In the genomic region with DNA sequence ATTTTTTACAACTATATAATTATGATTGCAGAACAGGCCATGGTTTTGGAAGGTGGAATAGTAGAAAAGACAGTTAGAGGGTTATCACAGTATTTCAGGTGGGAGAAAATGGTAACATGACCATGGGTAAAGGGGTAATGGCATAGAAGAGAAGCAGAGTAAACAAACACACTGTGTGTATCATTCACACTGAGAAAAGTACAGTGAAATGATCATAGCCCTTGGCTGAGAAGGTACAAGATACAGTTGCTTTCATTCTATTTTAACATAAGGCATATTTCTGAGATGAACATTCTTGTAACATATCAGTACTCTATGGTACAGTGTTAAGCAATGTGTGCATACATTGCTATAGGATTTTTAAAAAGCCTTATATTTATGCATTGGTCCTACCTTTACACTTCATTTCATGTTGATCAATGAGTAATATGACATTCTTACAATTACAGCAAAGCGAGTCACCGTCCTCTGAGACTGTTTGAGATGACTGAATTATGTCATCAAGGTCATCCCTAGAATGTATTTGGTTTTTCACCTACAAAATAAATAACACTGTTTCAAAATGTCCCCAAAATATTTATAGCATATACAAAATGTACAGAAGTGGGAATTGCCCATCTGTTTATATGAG, we compare ENCODE assay signal across 7 cellular contexts.
DNase-seq lines count a peak whose midpoint lies in the region; ATAC-seq, FAIRE-seq and TF ChIP-seq lines count a peak whose summit lies in the region.
"Not testable (repeated sequence)": the region's sequence is repeated elsewhere in the genome, so short reads cannot be mapped to it uniquely, and the experiment has no call there.

No MANE protein-coding gene starts in this region.

- not testable (repeated sequence) for H3K4me3 Mint-ChIP-seq in activated T-cell treated with anti-CD3 and anti-CD28 coated beads, Interleukin-2, amount 50 U/mL, for 72 hours; stimulated activated naive CD8-positive, alpha-beta T cell treated with anti-CD3 and anti-CD28 coated beads, Interleukin-15, amount 100 ng/mL, for 72 hours

- not testable (repeated sequence) for FAIRE-seq in endothelial cell of umbilical vein (lab: Jason Lieb, UNC); HepG2 (lab: Jason Lieb, UNC)

- H2AFZ ChIP-seq in endothelial cell of umbilical vein (ENCODE audit: low read depth, low read length); HepG2 (ENCODE audit: low read length): not testable (repeated sequence)

- H3K4me1 Mint-ChIP-seq in activated T-cell treated with anti-CD3 and anti-CD28 coated beads, Interleukin-2, amount 50 U/mL, for 72 hours (ENCODE audit: low read depth); stimulated activated naive CD8-positive, alpha-beta T cell treated with anti-CD3 and anti-CD28 coated beads, Interleukin-15, amount 100 ng/mL, for 72 hours: not testable (repeated sequence)

- H3K4me2 ChIP-seq in endothelial cell of umbilical vein (ENCODE audit: insufficient read depth, low read length); HepG2 (ENCODE audit: low read depth, low read length): not testable (repeated sequence)

- H3K27me3 ChIP-seq in Panc1 (ENCODE audit: control insufficient read depth, insufficient read depth, low read length); endothelial cell of umbilical vein (ENCODE audit: control insufficient read depth in 2 of 2, insufficient read depth in 2 of 2, low read length in 2 of 2); HepG2 (ENCODE audit: control insufficient read depth in 1 of 2, insufficient read depth in 2 of 2, low read length in 2 of 2): not testable (repeated sequence)

- CTCF ChIA-PET in Panc1 (lab: Charles Lee); endothelial cell of umbilical vein (lab: Charles Lee); HepG2 (lab: Yijun Ruan, JAX; ENCODE audit: low intra/inter-chr PET ratio, low total read pairs): not testable (repeated sequence)

- H3K4me1 ChIP-seq in Panc1 (ENCODE audit: control insufficient read depth, insufficient read depth, low read length); endothelial cell of umbilical vein (ENCODE audit: control insufficient read depth, extremely low read depth, insufficient read depth, low read length); HepG2 (ENCODE audit: insufficient read depth, low read length): not testable (repeated sequence)

- H4K20me1 ChIP-seq in endothelial cell of umbilical vein (replicated peaks; ENCODE audit: control insufficient read depth, extremely low read depth, insufficient read depth, low read length); HepG2 (ENCODE audit: insufficient read depth, low read length): not testable (repeated sequence)

- POLR2A ChIA-PET in Panc1 (lab: Charles Lee); endothelial cell of umbilical vein (lab: Charles Lee); HepG2 (lab: Yijun Ruan, JAX): not testable (repeated sequence)

- WGBS in HepG2 (ENCODE audit: low lambda C conversion rate) = no CpG with 5 or more reads among the region's 2 CpGs

- TF ChIP-seq POLR2A in endothelial cell of umbilical vein (IDR thresholded peaks at IDR 0.05; ENCODE audit: low read depth, low read length); HepG2 (IDR thresholded peaks at IDR 0.05; ENCODE audit: insufficient read depth in 1 of 2, low read depth in 2 of 2, low read length in 2 of 2): not testable (repeated sequence)

- H3K36me3 Mint-ChIP-seq in activated T-cell treated with anti-CD3 and anti-CD28 coated beads, Interleukin-2, amount 50 U/mL, for 72 hours (ENCODE audit: insufficient read depth in 2 of 2) = not testable (repeated sequence)

- not testable (repeated sequence) for H3K9me3 ChIP-seq in Panc1 (ENCODE audit: control insufficient read depth, insufficient read depth, low read depth, low read length); endothelial cell of umbilical vein (replicated peaks; ENCODE audit: control insufficient read depth, insufficient read depth, low read length); HepG2 (ENCODE audit: low read length)

- in situ Hi-C loops in Panc1 (cut with HindIII; ENCODE audit: low pct_unique_long_range_greater_than_20kb, low sequenced_read_pairs); HepG2 (cut with HindIII; ENCODE audit: extremely low pct_ligation_motif_present, low pct_unique_long_range_greater_than_20kb): not testable (repeated sequence)

- not testable (repeated sequence) for TF ChIP-seq RAD21 in HepG2 (CRISPR knock-in tag; IDR thresholded peaks at IDR 0.05)

- TF ChIP-seq EP300 in HepG2 (IDR thresholded peaks at IDR 0.05; ENCODE audit: low read depth in 2 of 2, low read length in 2 of 2); HepG2 (CRISPR knock-in tag; IDR thresholded peaks at IDR 0.05; ENCODE audit: borderline replicate concordance): not testable (repeated sequence)

- ATAC-seq in HG02610 (IDR thresholded peaks at IDR 0.05; ENCODE audit: unreplicated experiment) (peak; percentile 76), Panc1 (peak; percentile 68; the same call in 1 of the 2 replicates), HepG2 (peak; percentile 38; the same call in 2 of the 3 replicates)
- peak; percentile 63 to 72 for ATAC-seq in activated CD4-positive, CD25-positive, alpha-beta regulatory T cell treated with anti-CD3 and anti-CD28 coated beads, Interleukin-2, amount 50 U/mL, for 24 hours
- ATAC-seq in activated T-cell treated with anti-CD3 and anti-CD28 coated beads, Interleukin-2, amount 50 U/mL, for 72 hours (replicated peaks in 1 of 2) = peak; percentile 94 to 95
- peak; percentile 79 for ATAC-seq in stimulated activated naive CD8-positive, alpha-beta T cell treated with anti-CD3 and anti-CD28 coated beads, Interleukin-15, amount 100 ng/mL, for 72 hours

- TF ChIP-seq CTCF in Panc1 (IDR thresholded peaks at IDR 0.05); endothelial cell of umbilical vein (IDR thresholded peaks at IDR 0.05; ENCODE audit: extremely low read depth in 1 of 2, insufficient read depth in 1 of 2, low read depth in 1 of 2, low read length in 2 of 2); HepG2 (CRISPR knock-in tag; IDR thresholded peaks at IDR 0.05): not testable (repeated sequence)

- DNase-seq in Panc1 (ENCODE audit: low read depth, low spot score); activated T-cell treated with anti-CD3 and anti-CD28 coated beads, Interleukin-2, amount 50 U/mL, for 72 hours; endothelial cell of umbilical vein (ENCODE audit: low read depth, low spot score); HepG2 (ENCODE audit: low spot score); stimulated activated naive CD8-positive, alpha-beta T cell treated with anti-CD3 and anti-CD28 coated beads, Interleukin-15, amount 100 ng/mL, for 72 hours: not testable (repeated sequence)

- not testable (repeated sequence) for H3K9me1 ChIP-seq in endothelial cell of umbilical vein (replicated peaks; ENCODE audit: control insufficient read depth, extremely low read depth, insufficient read depth, low read length)

- not testable (repeated sequence) for H3K36me3 ChIP-seq in Panc1 (ENCODE audit: control insufficient read depth, insufficient read depth, low read length); endothelial cell of umbilical vein (ENCODE audit: control insufficient read depth in 2 of 2, extremely low read depth in 1 of 2, insufficient read depth in 2 of 2, low read length in 2 of 2); HepG2 (replicated peaks in 1 of 2; ENCODE audit: control insufficient read depth in 1 of 2, insufficient read depth in 2 of 2, low read length in 2 of 2)

- H3K27ac Mint-ChIP-seq in activated T-cell treated with anti-CD3 and anti-CD28 coated beads, Interleukin-2, amount 50 U/mL, for 72 hours = peak overlapping the region; percentile 16
- H3K27ac Mint-ChIP-seq in stimulated activated naive CD8-positive, alpha-beta T cell treated with anti-CD3 and anti-CD28 coated beads, Interleukin-15, amount 100 ng/mL, for 72 hours = not testable (repeated sequence)

- H3K4me3 ChIP-seq in Panc1 (ENCODE audit: low read depth in 2 of 2, low read length in 2 of 2); endothelial cell of umbilical vein (replicated peaks in 1 of 3; ENCODE audit: insufficient read depth in 1 of 3, low read depth in 1 of 3, low read length in 3 of 3); HepG2 (replicated peaks in 1 of 3; ENCODE audit: insufficient read depth in 1 of 3, low read depth in 2 of 3, low read length in 3 of 3): not testable (repeated sequence)

- H3K27ac ChIP-seq in Panc1 (ENCODE audit: low read length); endothelial cell of umbilical vein (ENCODE audit: insufficient read depth, low read depth, low read length); HepG2 (ENCODE audit: extremely low read length, insufficient read depth, low read length): not testable (repeated sequence)

- not testable (repeated sequence) for BruUV-seq in Panc1 (replicated peaks; lab: Mats Ljungman, UMichigan); HepG2 (replicated peaks; lab: Mats Ljungman, UMichigan)
- BruUV-seq in endothelial cell of umbilical vein (replicated peaks; lab: Mats Ljungman, UMichigan) = TSS peak; percentile 70

- dilution Hi-C loops in endothelial cell of umbilical vein (cut with MboI; ENCODE audit: extremely low pct_ligation_motif_present, low sequenced_read_pairs) = not testable (repeated sequence)

- intact Hi-C loops in Panc1 (cut with micrococcal nuclease; ENCODE audit: unreplicated experiment); endothelial cell of umbilical vein (cut with micrococcal nuclease); HepG2 (cut with micrococcal nuclease; ENCODE audit: unreplicated experiment): not testable (repeated sequence)

- H3K27me3 Mint-ChIP-seq in activated T-cell treated with anti-CD3 and anti-CD28 coated beads, Interleukin-2, amount 50 U/mL, for 72 hours (ENCODE audit: low read depth); stimulated activated naive CD8-positive, alpha-beta T cell treated with anti-CD3 and anti-CD28 coated beads, Interleukin-15, amount 100 ng/mL, for 72 hours: not testable (repeated sequence)

- H3K79me2 ChIP-seq in endothelial cell of umbilical vein (ENCODE audit: control insufficient read depth, insufficient read depth, low read length); HepG2 (ENCODE audit: insufficient read depth, low read length): not testable (repeated sequence)

- H3K9ac ChIP-seq in endothelial cell of umbilical vein (replicated peaks; ENCODE audit: extremely low read depth, insufficient read depth, low read length); HepG2 (ENCODE audit: insufficient read depth, low read depth, low read length): not testable (repeated sequence)

- not testable (repeated sequence) for H3K9me3 Mint-ChIP-seq in activated T-cell treated with anti-CD3 and anti-CD28 coated beads, Interleukin-2, amount 50 U/mL, for 72 hours; stimulated activated naive CD8-positive, alpha-beta T cell treated with anti-CD3 and anti-CD28 coated beads, Interleukin-15, amount 100 ng/mL, for 72 hours

Comparison
In these comparisons a context has a peak if more than half of its experiments do, and no peak if none do; other contexts are left out.
1. ATAC-seq: peak in every context shown above with its lines; median percentile 94 in activated T-cell treated with anti-CD3 and anti-CD28 coated beads, Interleukin-2, amount 50 U/mL, for 72 hours; 79 in stimulated activated naive CD8-positive, alpha-beta T cell treated with anti-CD3 and anti-CD28 coated beads, Interleukin-15, amount 100 ng/mL, for 72 hours; 76 in HG02610; 68 in Panc1; 68 in activated CD4-positive, CD25-positive, alpha-beta regulatory T cell treated with anti-CD3 and anti-CD28 coated beads, Interleukin-2, amount 50 U/mL, for 24 hours; 38 in HepG2.